Comparison of ENCODE assay signal across 1 cellular context in genomic region chr11:102613455-102613854, GRCh38.
TF ChIP-seq lines count a peak whose summit lies in the region.

No MANE protein-coding gene starts in this region.

TF ChIP-seq in SK-N-SH, 30 proteins besides CTCF, POLR2A, EP300 and RAD21 (continued from another document):
- TF ChIP-seq, protein P1, sequence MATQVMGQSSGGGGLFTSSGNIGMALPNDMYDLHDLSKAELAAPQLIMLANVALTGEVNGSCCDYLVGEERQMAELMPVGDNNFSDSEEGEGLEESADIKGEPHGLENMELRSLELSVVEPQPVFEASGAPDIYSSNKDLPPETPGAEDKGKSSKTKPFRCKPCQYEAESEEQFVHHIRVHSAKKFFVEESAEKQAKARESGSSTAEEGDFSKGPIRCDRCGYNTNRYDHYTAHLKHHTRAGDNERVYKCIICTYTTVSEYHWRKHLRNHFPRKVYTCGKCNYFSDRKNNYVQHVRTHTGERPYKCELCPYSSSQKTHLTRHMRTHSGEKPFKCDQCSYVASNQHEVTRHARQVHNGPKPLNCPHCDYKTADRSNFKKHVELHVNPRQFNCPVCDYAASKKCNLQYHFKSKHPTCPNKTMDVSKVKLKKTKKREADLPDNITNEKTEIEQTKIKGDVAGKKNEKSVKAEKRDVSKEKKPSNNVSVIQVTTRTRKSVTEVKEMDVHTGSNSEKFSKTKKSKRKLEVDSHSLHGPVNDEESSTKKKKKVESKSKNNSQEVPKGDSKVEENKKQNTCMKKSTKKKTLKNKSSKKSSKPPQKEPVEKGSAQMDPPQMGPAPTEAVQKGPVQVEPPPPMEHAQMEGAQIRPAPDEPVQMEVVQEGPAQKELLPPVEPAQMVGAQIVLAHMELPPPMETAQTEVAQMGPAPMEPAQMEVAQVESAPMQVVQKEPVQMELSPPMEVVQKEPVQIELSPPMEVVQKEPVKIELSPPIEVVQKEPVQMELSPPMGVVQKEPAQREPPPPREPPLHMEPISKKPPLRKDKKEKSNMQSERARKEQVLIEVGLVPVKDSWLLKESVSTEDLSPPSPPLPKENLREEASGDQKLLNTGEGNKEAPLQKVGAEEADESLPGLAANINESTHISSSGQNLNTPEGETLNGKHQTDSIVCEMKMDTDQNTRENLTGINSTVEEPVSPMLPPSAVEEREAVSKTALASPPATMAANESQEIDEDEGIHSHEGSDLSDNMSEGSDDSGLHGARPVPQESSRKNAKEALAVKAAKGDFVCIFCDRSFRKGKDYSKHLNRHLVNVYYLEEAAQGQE (IDR thresholded peaks at IDR 0.05; ENCODE audit: low read depth, low read length), result no peak
- TF ChIP-seq EZH2phosphoT487 (IDR thresholded peaks at IDR 0.05; ENCODE audit: borderline replicate concordance, low read depth) (no peak), ELF1 (IDR thresholded peaks at IDR 0.05) (no peak), TAF1 (IDR thresholded peaks at IDR 0.05; ENCODE audit: borderline replicate concordance, low read depth, low read length) (no peak), RCOR1 (IDR thresholded peaks at IDR 0.05; ENCODE audit: low read length) (no peak), USF2 (IDR thresholded peaks at IDR 0.05; ENCODE audit: borderline replicate concordance, low read depth, low read length) (no peak), GATA2 (CRISPR knock-in tag; IDR thresholded peaks at IDR 0.05) (no peak)
- TF ChIP-seq, protein P2, sequence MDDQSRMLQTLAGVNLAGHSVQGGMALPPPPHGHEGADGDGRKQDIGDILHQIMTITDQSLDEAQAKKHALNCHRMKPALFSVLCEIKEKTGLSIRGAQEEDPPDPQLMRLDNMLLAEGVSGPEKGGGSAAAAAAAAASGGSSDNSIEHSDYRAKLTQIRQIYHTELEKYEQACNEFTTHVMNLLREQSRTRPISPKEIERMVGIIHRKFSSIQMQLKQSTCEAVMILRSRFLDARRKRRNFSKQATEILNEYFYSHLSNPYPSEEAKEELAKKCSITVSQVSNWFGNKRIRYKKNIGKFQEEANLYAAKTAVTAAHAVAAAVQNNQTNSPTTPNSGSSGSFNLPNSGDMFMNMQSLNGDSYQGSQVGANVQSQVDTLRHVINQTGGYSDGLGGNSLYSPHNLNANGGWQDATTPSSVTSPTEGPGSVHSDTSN (IDR thresholded peaks at IDR 0.05), result no peak
- TF ChIP-seq, protein P3, sequence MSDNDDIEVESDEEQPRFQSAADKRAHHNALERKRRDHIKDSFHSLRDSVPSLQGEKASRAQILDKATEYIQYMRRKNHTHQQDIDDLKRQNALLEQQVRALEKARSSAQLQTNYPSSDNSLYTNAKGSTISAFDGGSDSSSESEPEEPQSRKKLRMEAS (IDR thresholded peaks at IDR 0.05; ENCODE audit: low read depth), result no peak
